ENCODE assay signal across 36 cellular contexts in genomic region chr9:121760571-121760970, GRCh38.
"Had no signal": no experiment of that assay in that cellular context is flagged by ENCODE, and none has a peak within 500 bp of the region (broad histone marks: within the 10 kb centered on the region; RNA-seq: fewer than 3 reads in every experiment).

No MANE protein-coding gene starts in this region.

- H3K4me3 ChIP-seq: ascending aorta, cardiac muscle cell had no signal

- H3K27me3 Mint-ChIP-seq: activated CD4-positive, alpha-beta memory T cell treated with anti-CD3 and anti-CD28 coated beads, Interleukin-2, amount 10 ng/mL, durations not matched to agents 7 days and 5 days; activated CD4-positive, alpha-beta T cell treated with anti-CD3 and anti-CD28 coated beads for 36 hours; activated CD4-positive, alpha-beta T cell treated with anti-CD3 and anti-CD28 coated beads, Interleukin-2, amount 10 ng/mL, durations not matched to agents 7 days and 5 days; activated CD8-positive, alpha-beta memory T cell treated with anti-CD3 and anti-CD28 coated beads, Interleukin-2, amount 10 ng/mL, durations not matched to agents 7 days and 5 days; activated naive CD4-positive, alpha-beta T cell treated with anti-CD3 and anti-CD28 coated beads, Interleukin-2, amount 50 U/mL, for 24 hours; activated naive CD8-positive, alpha-beta T cell; activated naive CD8-positive, alpha-beta T cell treated with anti-CD3 and anti-CD28 coated beads, Interleukin-2, amount 10 ng/mL, durations not matched to agents 7 days and 5 days; activated naive CD8-positive, alpha-beta T cell treated with anti-CD3 and anti-CD28 coated beads, Interleukin-2, amount 50 U/mL, for 24 hours; activated T-cell treated with anti-CD3 and anti-CD28 coated beads, Interleukin-2, amount 50 U/mL, for 24 hours had no signal

- DNase-seq: activated CD4-positive, alpha-beta memory T cell treated with anti-CD3 and anti-CD28 coated beads, Interleukin-2, amount 10 ng/mL, durations not matched to agents 7 days and 5 days; activated CD4-positive, alpha-beta T cell treated with anti-CD3 and anti-CD28 coated beads for 1 hour; activated CD4-positive, alpha-beta T cell treated with anti-CD3 and anti-CD28 coated beads for 36 hours; activated CD4-positive, alpha-beta T cell treated with anti-CD3 and anti-CD28 coated beads for 48 hours; activated CD4-positive, alpha-beta T cell treated with anti-CD3 and anti-CD28 coated beads, Interleukin-2, amount 10 ng/mL, durations not matched to agents 7 days and 5 days; activated CD4-positive, alpha-beta T cell treated with anti-CD3 and anti-CD28 coated beads, Interleukin-2, amount 50 U/mL, for 48 hours; activated CD4-positive, CD25-positive, alpha-beta regulatory T cell; activated CD8-positive, alpha-beta memory T cell treated with anti-CD3 and anti-CD28 coated beads for 24 hours; activated CD8-positive, alpha-beta memory T cell treated with anti-CD3 and anti-CD28 coated beads, Interleukin-2, amount 10 ng/mL, durations not matched to agents 7 days and 5 days; activated CD8-positive, alpha-beta memory T cell treated with anti-CD3 and anti-CD28 coated beads, Interleukin-2, amount 50 U/mL, for 48 hours; activated CD8-positive, alpha-beta T cell treated with anti-CD3 and anti-CD28 coated beads, Interleukin-2, amount 10 ng/mL, durations not matched to agents 7 days and 5 days; activated effector memory CD4-positive, alpha-beta T cell treated with Interleukin-2 at 50 U/mL for 16 hours; activated gamma-delta T cell; activated naive CD4-positive, alpha-beta T cell treated with anti-CD3 and anti-CD28 coated beads, Interleukin-2, amount 10 ng/mL, durations not matched to agents 7 days and 5 days; activated naive CD4-positive, alpha-beta T cell treated with Interleukin-2 at 50 U/mL for 16 hours; activated naive CD8-positive, alpha-beta T cell treated with anti-CD3 and anti-CD28 coated beads, Interleukin-2, amount 10 ng/mL, durations not matched to agents 7 days and 5 days; activated naive CD8-positive, alpha-beta T cell treated with anti-CD3 and anti-CD28 coated beads, Interleukin-2, amount 50 U/mL, for 24 hours; activated T-cell treated with anti-CD3 and anti-CD28 coated beads, Interleukin-2, amount 50 U/mL, for 24 hours; activated T-cell treated with anti-CD3 and anti-CD28 coated beads, Interleukin-2, amount 50 U/mL, for 48 hours; amygdala; anterior cingulate cortex; central memory CD4-positive, alpha-beta T cell; SW 1271; T-helper 1 cell; T-helper 2 cell; T-helper 9 cell had no signal

- H3K36me3 Mint-ChIP-seq: activated CD8-positive, alpha-beta memory T cell treated with anti-CD3 and anti-CD28 coated beads, Interleukin-2, amount 10 ng/mL, durations not matched to agents 7 days and 5 days; activated naive CD4-positive, alpha-beta T cell treated with anti-CD3 and anti-CD28 coated beads, Interleukin-2, amount 10 ng/mL, durations not matched to agents 7 days and 5 days; activated naive CD4-positive, alpha-beta T cell treated with anti-CD3 and anti-CD28 coated beads, Interleukin-2, amount 50 U/mL, for 24 hours; activated naive CD8-positive, alpha-beta T cell; activated naive CD8-positive, alpha-beta T cell treated with anti-CD3 and anti-CD28 coated beads, Interleukin-2, amount 10 ng/mL, durations not matched to agents 7 days and 5 days had no signal

- H3K27ac ChIP-seq: ascending aorta, cardiac muscle cell, VCaP had no signal

- H3K4me3 Mint-ChIP-seq: activated CD4-positive, alpha-beta memory T cell treated with anti-CD3 and anti-CD28 coated beads, Interleukin-2, amount 10 ng/mL, durations not matched to agents 7 days and 5 days; activated CD4-positive, alpha-beta T cell treated with anti-CD3 and anti-CD28 coated beads for 36 hours; activated CD4-positive, alpha-beta T cell treated with anti-CD3 and anti-CD28 coated beads, Interleukin-2, amount 10 ng/mL, durations not matched to agents 7 days and 5 days; activated CD8-positive, alpha-beta memory T cell treated with anti-CD3 and anti-CD28 coated beads, Interleukin-2, amount 10 ng/mL, durations not matched to agents 7 days and 5 days; activated CD8-positive, alpha-beta T cell treated with anti-CD3 and anti-CD28 coated beads, Interleukin-2, amount 10 ng/mL, durations not matched to agents 7 days and 5 days; activated naive CD4-positive, alpha-beta T cell treated with anti-CD3 and anti-CD28 coated beads, Interleukin-2, amount 10 ng/mL, durations not matched to agents 7 days and 5 days; activated naive CD4-positive, alpha-beta T cell treated with anti-CD3 and anti-CD28 coated beads, Interleukin-2, amount 50 U/mL, for 24 hours; activated naive CD8-positive, alpha-beta T cell; activated naive CD8-positive, alpha-beta T cell treated with anti-CD3 and anti-CD28 coated beads, Interleukin-2, amount 10 ng/mL, durations not matched to agents 7 days and 5 days; activated naive CD8-positive, alpha-beta T cell treated with anti-CD3 and anti-CD28 coated beads, Interleukin-2, amount 50 U/mL, for 24 hours; activated T-cell treated with anti-CD3 and anti-CD28 coated beads, Interleukin-2, amount 50 U/mL, for 24 hours; brain; T-helper 1 cell treated with Interleukin-12 subunit alpha and Interleukin-12 subunit beta and Interleukin-4 antibody, amounts not matched to agents 30 μg/mL and 1 μg/mL, for 36 hours; T-helper 2 cell treated with Interferon-gamma antibody and Interleukin-4, amounts not matched to agents 5 μg/mL and 100 μg/mL, for 36 hours had no signal

- H3K4me1 Mint-ChIP-seq: activated CD4-positive, alpha-beta memory T cell treated with anti-CD3 and anti-CD28 coated beads, Interleukin-2, amount 10 ng/mL, durations not matched to agents 7 days and 5 days; activated CD4-positive, alpha-beta T cell treated with anti-CD3 and anti-CD28 coated beads for 36 hours; activated CD4-positive, alpha-beta T cell treated with anti-CD3 and anti-CD28 coated beads, Interleukin-2, amount 10 ng/mL, durations not matched to agents 7 days and 5 days; activated CD8-positive, alpha-beta memory T cell treated with anti-CD3 and anti-CD28 coated beads, Interleukin-2, amount 10 ng/mL, durations not matched to agents 7 days and 5 days; activated naive CD4-positive, alpha-beta T cell treated with anti-CD3 and anti-CD28 coated beads, Interleukin-2, amount 10 ng/mL, durations not matched to agents 7 days and 5 days; activated naive CD4-positive, alpha-beta T cell treated with anti-CD3 and anti-CD28 coated beads, Interleukin-2, amount 50 U/mL, for 24 hours; activated naive CD8-positive, alpha-beta T cell treated with anti-CD3 and anti-CD28 coated beads, Interleukin-2, amount 10 ng/mL, durations not matched to agents 7 days and 5 days; activated naive CD8-positive, alpha-beta T cell treated with anti-CD3 and anti-CD28 coated beads, Interleukin-2, amount 50 U/mL, for 24 hours had no signal

- H3K27me3 ChIP-seq: ascending aorta, cardiac muscle cell had no signal

- H3K9me3 ChIP-seq: ascending aorta had no signal

- ATAC-seq: activated CD4-positive, alpha-beta T cell treated with anti-CD3 and anti-CD28 coated beads for 36 hours; activated CD4-positive, CD25-positive, alpha-beta regulatory T cell treated with anti-CD3 and anti-CD28 coated beads, Interleukin-2, amount 50 U/mL, for 24 hours; activated CD8-positive, alpha-beta memory T cell treated with anti-CD3 and anti-CD28 coated beads, Interleukin-2, amount 10 ng/mL, durations not matched to agents 7 days and 5 days; activated CD8-positive, alpha-beta T cell treated with anti-CD3 and anti-CD28 coated beads, Interleukin-2, amount 10 ng/mL, durations not matched to agents 7 days and 5 days; activated naive CD8-positive, alpha-beta T cell treated with anti-CD3 and anti-CD28 coated beads, Interleukin-2, amount 50 U/mL, for 24 hours had no signal

- H3K9me3 Mint-ChIP-seq: activated CD4-positive, alpha-beta memory T cell treated with anti-CD3 and anti-CD28 coated beads, Interleukin-2, amount 10 ng/mL, durations not matched to agents 7 days and 5 days; activated CD4-positive, alpha-beta T cell treated with anti-CD3 and anti-CD28 coated beads, Interleukin-2, amount 10 ng/mL, durations not matched to agents 7 days and 5 days; activated naive CD4-positive, alpha-beta T cell treated with anti-CD3 and anti-CD28 coated beads, Interleukin-2, amount 10 ng/mL, durations not matched to agents 7 days and 5 days; activated naive CD4-positive, alpha-beta T cell treated with anti-CD3 and anti-CD28 coated beads, Interleukin-2, amount 50 U/mL, for 24 hours; activated naive CD8-positive, alpha-beta T cell treated with anti-CD3 and anti-CD28 coated beads, Interleukin-2, amount 10 ng/mL, durations not matched to agents 7 days and 5 days; activated naive CD8-positive, alpha-beta T cell treated with anti-CD3 and anti-CD28 coated beads, Interleukin-2, amount 50 U/mL, for 24 hours; activated T-cell treated with anti-CD3 and anti-CD28 coated beads, Interleukin-2, amount 50 U/mL, for 24 hours; activated T-helper 2 cell treated with anti-CD3 and anti-CD28 coated beads, Interferon-gamma antibody, Interleukin-2, Interleukin-4, amounts not matched to agents 10 μg/mL and 5 μg/mL and 100 μg/mL, durations not matched to agents 14 hours and 24 hours and 36 hours; T-helper 1 cell treated with Interleukin-12 subunit alpha and Interleukin-12 subunit beta and Interleukin-4 antibody, amounts not matched to agents 30 μg/mL and 1 μg/mL, for 36 hours; T-helper 2 cell treated with Interferon-gamma antibody and Interleukin-4, amounts not matched to agents 5 μg/mL and 100 μg/mL, for 36 hours had no signal

- H3K27ac Mint-ChIP-seq: activated CD4-positive, alpha-beta memory T cell treated with anti-CD3 and anti-CD28 coated beads, Interleukin-2, amount 10 ng/mL, durations not matched to agents 7 days and 5 days; activated CD4-positive, alpha-beta T cell treated with anti-CD3 and anti-CD28 coated beads for 36 hours; activated CD4-positive, alpha-beta T cell treated with anti-CD3 and anti-CD28 coated beads, Interleukin-2, amount 10 ng/mL, durations not matched to agents 7 days and 5 days; activated CD8-positive, alpha-beta memory T cell treated with anti-CD3 and anti-CD28 coated beads, Interleukin-2, amount 10 ng/mL, durations not matched to agents 7 days and 5 days; activated CD8-positive, alpha-beta T cell treated with anti-CD3 and anti-CD28 coated beads, Interleukin-2, amount 10 ng/mL, durations not matched to agents 7 days and 5 days; activated naive CD4-positive, alpha-beta T cell treated with anti-CD3 and anti-CD28 coated beads, Interleukin-2, amount 10 ng/mL, durations not matched to agents 7 days and 5 days; activated naive CD4-positive, alpha-beta T cell treated with anti-CD3 and anti-CD28 coated beads, Interleukin-2, amount 50 U/mL, for 24 hours; activated naive CD8-positive, alpha-beta T cell; activated naive CD8-positive, alpha-beta T cell treated with anti-CD3 and anti-CD28 coated beads, Interleukin-2, amount 10 ng/mL, durations not matched to agents 7 days and 5 days; activated naive CD8-positive, alpha-beta T cell treated with anti-CD3 and anti-CD28 coated beads, Interleukin-2, amount 50 U/mL, for 24 hours; activated T-cell treated with anti-CD3 and anti-CD28 coated beads, Interleukin-2, amount 50 U/mL, for 24 hours; activated T-helper 2 cell treated with anti-CD3 and anti-CD28 coated beads, Interferon-gamma antibody, Interleukin-2, Interleukin-4, amounts not matched to agents 10 μg/mL and 5 μg/mL and 100 μg/mL, durations not matched to agents 14 hours and 24 hours and 36 hours; brain; T-helper 1 cell treated with Interleukin-12 subunit alpha and Interleukin-12 subunit beta and Interleukin-4 antibody, amounts not matched to agents 30 μg/mL and 1 μg/mL, for 36 hours; T-helper 2 cell treated with Interferon-gamma antibody and Interleukin-4, amounts not matched to agents 5 μg/mL and 100 μg/mL, for 36 hours had no signal
